8 cellular contexts compared by ENCODE assay signal in genomic region chr10:62779487-62780248, GRCh38. TPM values are rescaled to one million over a fixed set of nuclear protein-coding genes. Genes with fewer than 3 reads are reported as not detected.
DNase-seq lines count a peak whose midpoint lies in the region; ATAC-seq and TF ChIP-seq lines count a peak whose summit lies in the region.

No MANE protein-coding gene starts in this region.

- TF ChIP-seq CTCF in dorsolateral prefrontal cortex (IDR thresholded peaks at IDR 0.05 in 54 of 56, conservative IDR thresholded peaks at IDR 0.05 in 2 of 56; ENCODE audit: low read depth in 1 of 56, partially characterized antibody in 56 of 56): no peak

- H3K27ac ChIP-seq in dorsolateral prefrontal cortex: no peak overlapping the region

- H3K27me3 ChIP-seq in dorsolateral prefrontal cortex: peaks cover 0 to 6% (median 0%) of the 10 kb centered on the region in 45 donors

- ATAC-seq in GM18873 (IDR thresholded peaks at IDR 0.05; ENCODE audit: low FRiP score, unreplicated experiment) (peak; percentile 83), HG03064 (IDR thresholded peaks at IDR 0.05; ENCODE audit: low read depth, unreplicated experiment) (peak; percentile 94)

- H3K4me3 ChIP-seq in dorsolateral prefrontal cortex: no peak overlapping the region

- peak; percentile 29 to 69 (median 50) for DNase-seq in activated CD4-positive, CD25-positive, alpha-beta regulatory T cell (lab: John Stamatoyannopoulos, UW)
- DNase-seq in dermis microvascular lymphatic vessel endothelial cell (ENCODE audit: low read depth in 2 of 2) (peak; percentile 11 to 58), 8988T (no peak), dorsolateral prefrontal cortex (no peak), NCI-H2171 (lab: John Stamatoyannopoulos, UW) (no peak)
- DNase-seq in stimulated activated CD8-positive, alpha-beta memory T cell treated with anti-CD3 and anti-CD28 coated beads, Interleukin-7, amount 100 ng/mL, for 1 hour (ENCODE audit: low read depth in 2 of 2): peak; percentile 56 to 71

- intact Hi-C loops in dorsolateral prefrontal cortex (cut with DNase I): no loop called here

RNA-seq across cellular contexts. Expression of gene ADO, which starts 24.9 kb away (rescaled TPM):
- total RNA-seq in dermis microvascular lymphatic vessel endothelial cell (10.3 and 15.0 TPM in 2 replicates), dorsolateral prefrontal cortex (10 to 100 TPM; 21.1 to 44.3 (median 32.3) TPM)

RNA-seq across cellular contexts. Expression of gene EGR2, which starts 36.5 kb away (rescaled TPM):
- 0.13 TPM in 1 of 2 replicates, not detected in the other for total RNA-seq in dermis microvascular lymphatic vessel endothelial cell
- total RNA-seq in dorsolateral prefrontal cortex: 10 to 100 TPM in 3 of 120 experiments, 1 to 10 TPM in 80, under 1 TPM in 37; 0.17 to 25.9 (median 1.5) TPM

Comparison
In these comparisons a context has a peak if more than half of its experiments do, and no peak if none do; other contexts are left out.
1. DNase-seq: peak in activated CD4-positive, CD25-positive, alpha-beta regulatory T cell (4 of 4), dermis microvascular lymphatic vessel endothelial cell (2 of 2) and stimulated activated CD8-positive, alpha-beta memory T cell treated with anti-CD3 and anti-CD28 coated beads, Interleukin-7, amount 100 ng/mL, for 1 hour (2 of 2); none in 8988T (single experiment), dorsolateral prefrontal cortex (0 of 10) and NCI-H2171 (single experiment).